Comparison of ENCODE assay signal across 34 cellular contexts in genomic region chr4:182874158-182874855, GRCh38. TPM values are rescaled to one million over a fixed set of nuclear protein-coding genes. Genes with fewer than 3 reads are reported as not detected.
DNase-seq lines count a peak whose midpoint lies in the region; ATAC-seq and TF ChIP-seq lines count a peak whose summit lies in the region.
"Had no signal": no experiment of that assay in that cellular context is flagged by ENCODE, and none has a peak within 500 bp of the region (broad histone marks: within the 10 kb centered on the region; RNA-seq: fewer than 3 reads in every experiment).

No MANE protein-coding gene starts in this region.

- WGBS in SK-N-SH (ENCODE audit: low lambda C conversion rate), result 95% methylated on average over 15 of the region's 15 CpGs

- TF ChIP-seq CTCF in SK-N-SH (IDR thresholded peaks at IDR 0.05) (no peak), nephron (IDR thresholded peaks at IDR 0.05; ENCODE audit: unreplicated experiment in 3 of 3) (no peak)

- H3K4me3 Mint-ChIP-seq in nephron (peak overlapping the region in 2 of 3 experiments; percentile 14 to 49), T-cell (no peak overlapping the region)
- H3K4me3 Mint-ChIP-seq in activated CD8-positive, alpha-beta memory T cell treated with anti-CD3 and anti-CD28 coated beads, Interleukin-2, amount 10 ng/mL, durations not matched to agents 7 days and 5 days, result no peak overlapping the region
- H3K4me3 Mint-ChIP-seq: activated CD4-positive, alpha-beta memory T cell treated with anti-CD3 and anti-CD28 coated beads for 36 hours; HFFc6; stimulated activated effector memory CD8-positive, alpha-beta T cell treated with anti-CD3 and anti-CD28 coated beads, Interleukin-12 subunit alpha, Interleukin-12 subunit beta, amount 100 ng/mL, for 72 hours; type B pancreatic cell had no signal

- no peak overlapping the region; the same call in 1 of the 2 replicates for H3K27ac ChIP-seq in BLaER1
- no peak overlapping the region for H3K27ac ChIP-seq in SK-N-SH (ENCODE audit: low read depth in 2 of 2, low read length in 1 of 2)
- H3K27ac ChIP-seq: colonic mucosa, epithelial cell of prostate, GM23248, heart right ventricle, RWPE1 had no signal

- POLR2A ChIA-PET in SK-N-SH (lab: Yijun Ruan, JAX), result no interaction called here
- POLR2A ChIA-PET in T-cell (lab: Charles Lee), result no interaction called here

- no peaks in the 10 kb centered on the region for H3F3A ChIP-seq in SK-N-SH (replicated peaks; ENCODE audit: insufficient read depth)

- H2AFZ ChIP-seq in SK-N-SH (ENCODE audit: low read depth), result no peak overlapping the region
- H2AFZ ChIP-seq: GM23248 had no signal

- H3K9me3 ChIP-seq in BLaER1 (no peaks in the 10 kb centered on the region), SK-N-SH (no peaks in the 10 kb centered on the region)
- H3K9me3 ChIP-seq: Caco-2, colonic mucosa, heart right ventricle had no signal

- H3K4me1 ChIP-seq in BLaER1 (peaks cover 30% of the 10 kb centered on the region), SK-N-SH (ENCODE audit: control insufficient read depth in 1 of 2, insufficient read depth in 2 of 2, low read depth in 1 of 2, low read length in 1 of 2) (peaks cover 0 to 16% of the 10 kb centered on the region in 2 experiments; a peak in 2 of 4 replicates)
- H3K4me1 ChIP-seq: Caco-2, colonic mucosa, heart right ventricle had no signal

- ATAC-seq in HG03354 (IDR thresholded peaks at IDR 0.05; ENCODE audit: poor library complexity, severe bottlenecking, unreplicated experiment), result peak; percentile 63
- ATAC-seq in activated CD8-positive, alpha-beta memory T cell treated with anti-CD3 and anti-CD28 coated beads, Interleukin-2, amount 10 ng/mL, durations not matched to agents 7 days and 5 days, result no peak
- no peak for ATAC-seq in T-cell (replicated peaks in 1 of 4)
- ATAC-seq: activated CD4-positive, CD25-positive, alpha-beta regulatory T cell treated with anti-CD3 and anti-CD28 coated beads, Interleukin-2, amount 50 U/mL, for 24 hours; activated naive CD4-positive, alpha-beta T cell treated with anti-CD3 and anti-CD28 coated beads, Interleukin-2, amount 50 U/mL, for 72 hours; heart right ventricle; HepG2; sciatic nerve; stimulated activated effector memory CD8-positive, alpha-beta T cell treated with anti-CD3 and anti-CD28 coated beads, Interleukin-12 subunit alpha, Interleukin-12 subunit beta, amount 100 ng/mL, for 72 hours had no signal

- H3K9ac ChIP-seq in BLaER1 (no peak overlapping the region; the same call in 1 of the 2 replicates), SK-N-SH (no peak overlapping the region)
- H3K9ac ChIP-seq: GM23248 had no signal

- H3K4me1 Mint-ChIP-seq in nephron, result peaks cover 21% of the 10 kb centered on the region
- H3K4me1 Mint-ChIP-seq in activated CD8-positive, alpha-beta memory T cell treated with anti-CD3 and anti-CD28 coated beads, Interleukin-2, amount 10 ng/mL, durations not matched to agents 7 days and 5 days, result no peaks in the 10 kb centered on the region
- H3K4me1 Mint-ChIP-seq in T-cell, result no peaks in the 10 kb centered on the region
- H3K4me1 Mint-ChIP-seq: stimulated activated effector memory CD8-positive, alpha-beta T cell treated with anti-CD3 and anti-CD28 coated beads, Interleukin-12 subunit alpha, Interleukin-12 subunit beta, amount 100 ng/mL, for 72 hours had no signal

- H3K9me3 Mint-ChIP-seq in nephron (no peaks in the 10 kb centered on the region), T-cell (no peaks in the 10 kb centered on the region)
- no peaks in the 10 kb centered on the region for H3K9me3 Mint-ChIP-seq in activated CD8-positive, alpha-beta memory T cell treated with anti-CD3 and anti-CD28 coated beads, Interleukin-2, amount 10 ng/mL, durations not matched to agents 7 days and 5 days (ENCODE audit: low read depth)
- H3K9me3 Mint-ChIP-seq: activated CD4-positive, alpha-beta memory T cell treated with anti-CD3 and anti-CD28 coated beads for 36 hours; activated naive CD4-positive, alpha-beta T cell treated with anti-CD3 and anti-CD28 coated beads, Interleukin-2, amount 50 U/mL, for 72 hours; HFFc6; stimulated activated effector memory CD8-positive, alpha-beta T cell treated with anti-CD3 and anti-CD28 coated beads, Interleukin-12 subunit alpha, Interleukin-12 subunit beta, amount 100 ng/mL, for 72 hours; type B pancreatic cell had no signal

- peaks cover 64% of the 10 kb centered on the region for H3K27me3 Mint-ChIP-seq in nephron (ENCODE audit: low read depth)
- no peaks in the 10 kb centered on the region for H3K27me3 Mint-ChIP-seq in activated CD8-positive, alpha-beta memory T cell treated with anti-CD3 and anti-CD28 coated beads, Interleukin-2, amount 10 ng/mL, durations not matched to agents 7 days and 5 days
- no peaks in the 10 kb centered on the region for H3K27me3 Mint-ChIP-seq in T-cell
- H3K27me3 Mint-ChIP-seq: activated CD4-positive, alpha-beta memory T cell treated with anti-CD3 and anti-CD28 coated beads for 36 hours had no signal

- H3K4me2 ChIP-seq in BLaER1 (peak overlapping the region; percentile 78), SK-N-SH (no peak overlapping the region)

- H3K27ac Mint-ChIP-seq in nephron (peak overlapping the region in 2 of 3 experiments; percentile 20 to 66), T-cell (no peak overlapping the region)
- H3K27ac Mint-ChIP-seq in activated CD8-positive, alpha-beta memory T cell treated with anti-CD3 and anti-CD28 coated beads, Interleukin-2, amount 10 ng/mL, durations not matched to agents 7 days and 5 days, result no peak overlapping the region
- H3K27ac Mint-ChIP-seq: activated CD4-positive, alpha-beta memory T cell treated with anti-CD3 and anti-CD28 coated beads for 36 hours; HFFc6; progenitor cell of endocrine pancreas; stimulated activated effector memory CD8-positive, alpha-beta T cell treated with anti-CD3 and anti-CD28 coated beads, Interleukin-12 subunit alpha, Interleukin-12 subunit beta, amount 100 ng/mL, for 72 hours; type B pancreatic cell had no signal

- intact Hi-C loops in cardiac septum (cut with DNase I), result no loop called here

- CTCF ChIA-PET in SK-N-SH (lab: Yijun Ruan, JAX), result interaction anchor here (0.8 kb wide), 1 partner anchor 51 kb away, joined by 4 read pairs; no protein-coding TSS in a partner anchor
- CTCF ChIA-PET in activated CD8-positive, alpha-beta memory T cell treated with anti-CD3 and anti-CD28 coated beads, Interleukin-2, amount 10 ng/mL, durations not matched to agents 7 days and 5 days (lab: Charles Lee), result no interaction called here
- CTCF ChIA-PET in T-cell (lab: Charles Lee), result no interaction called here

- no peaks in the 10 kb centered on the region for H3K27me3 ChIP-seq in BLaER1
- H3K27me3 ChIP-seq in SK-N-SH (ENCODE audit: insufficient read depth), result no peaks in the 10 kb centered on the region
- H3K27me3 ChIP-seq: colonic mucosa, heart right ventricle had no signal

- no peak for TF ChIP-seq EP300 in SK-N-SH (IDR thresholded peaks at IDR 0.05; ENCODE audit: borderline replicate concordance in 1 of 2, low read depth in 1 of 2, low read length in 1 of 2)

- DNase-seq in SK-N-SH, result no peak
- DNase-seq in activated CD8-positive, alpha-beta memory T cell treated with anti-CD3 and anti-CD28 coated beads, Interleukin-2, amount 10 ng/mL, durations not matched to agents 7 days and 5 days, result no peak
- no peak for DNase-seq in NCI-H1436 (lab: John Stamatoyannopoulos, UW)
- DNase-seq in T-cell, result no peak
- no peak for DNase-seq in cardiac septum (ENCODE audit: low spot score)
- DNase-seq: ACHN; activated CD4-positive, alpha-beta memory T cell treated with anti-CD3 and anti-CD28 coated beads for 36 hours; C1 segment of cervical spinal cord; Caco-2; colonic mucosa; effector CD8-positive, alpha-beta T cell; GDM1; GM23248; heart right ventricle; HFFc6; kidney glomerular epithelial cell; NCI-H1092; NCI-H1930; NCI-H524; stimulated activated CD4-positive, alpha-beta T cell treated with anti-CD3 and anti-CD28 coated beads, Interleukin-4, amount 100 ng/mL, for 24 hours; substantia nigra had no signal

- H3K36me3 Mint-ChIP-seq in nephron (ENCODE audit: low read depth) (peaks cover 7% of the 10 kb centered on the region), T-cell (peaks cover 50% of the 10 kb centered on the region)
- no peaks in the 10 kb centered on the region for H3K36me3 Mint-ChIP-seq in activated CD8-positive, alpha-beta memory T cell treated with anti-CD3 and anti-CD28 coated beads, Interleukin-2, amount 10 ng/mL, durations not matched to agents 7 days and 5 days

- no peak for TF ChIP-seq RAD21 in SK-N-SH (IDR thresholded peaks at IDR 0.05; ENCODE audit: low read length)

- H3K4me3 ChIP-seq in BLaER1 (0 out of 2 replicates have a peak overlapping the region, but pooled peaks have one; percentile 8), SK-N-SH (ENCODE audit: low read depth in 2 of 2, low read length in 1 of 2) (no peak overlapping the region)
- H3K4me3 ChIP-seq: colonic mucosa, GM23248, heart right ventricle, lung had no signal

- 0 out of 2 replicates have a peak, but pooled peaks cover 3% of the 10 kb centered on the region for H3K9me2 ChIP-seq in SK-N-SH

- H3K36me3 ChIP-seq in BLaER1, result no peaks in the 10 kb centered on the region
- H3K36me3 ChIP-seq in SK-N-SH (replicated peaks in 1 of 2; ENCODE audit: control insufficient read depth in 1 of 2, insufficient read depth in 2 of 2, low read length in 1 of 2), result no peaks in the 10 kb centered on the region
- H3K36me3 ChIP-seq: colonic mucosa had no signal

- H4K20me1 ChIP-seq in BLaER1, result no peaks in the 10 kb centered on the region
- no peaks in the 10 kb centered on the region for H4K20me1 ChIP-seq in SK-N-SH (ENCODE audit: insufficient read depth)

- no peaks in the 10 kb centered on the region for H3K79me2 ChIP-seq in SK-N-SH (ENCODE audit: insufficient read depth)

TF ChIP-seq in SK-N-SH, 30 proteins besides CTCF, POLR2A, EP300 and RAD21:
- peak; percentile 77 for TF ChIP-seq GATA2 (CRISPR knock-in tag; IDR thresholded peaks at IDR 0.05)
- TF ChIP-seq TEAD4 (IDR thresholded peaks at IDR 0.05; ENCODE audit: borderline replicate concordance, insufficient read depth), result no peak
- TF ChIP-seq MXI1 (IDR thresholded peaks at IDR 0.05; ENCODE audit: low read depth, low read length), result no peak
- no peak for TF ChIP-seq SMC3 (IDR thresholded peaks at IDR 0.05; ENCODE audit: low read depth, low read length)

RNA-seq across cellular contexts. Expression of gene DCTD, which starts 42.9 kb away (rescaled TPM):
- polyA plus RNA-seq in SK-N-SH (2012; rRNA removed), result 123 and 145 TPM in 2 replicates
- polyA plus RNA-seq in SK-N-SH (2012; cell fraction: cytosol; rRNA removed), result 144 and 145 TPM in 2 replicates
- 170 and 193 TPM in 2 replicates for polyA plus RNA-seq in SK-N-SH (2012; cell fraction: nucleus; rRNA removed)
- total RNA-seq in activated CD8-positive, alpha-beta memory T cell treated with anti-CD3 and anti-CD28 coated beads, Interleukin-2, amount 10 ng/mL, durations not matched to agents 7 days and 5 days, result 10 to 100 TPM; 66.6 to 85.1 TPM
- total RNA-seq in T-cell (10 to 100 TPM; 55.3 to 78.7 (median 68.8) TPM), cardiac septum (49.6 TPM)

Comparison
In these comparisons a context has a peak if more than half of its experiments do, and no peak if none do; other contexts are left out.
1. H3K27ac Mint-ChIP-seq: peak in nephron (2 of 3); none in activated CD8-positive, alpha-beta memory T cell treated with anti-CD3 and anti-CD28 coated beads, Interleukin-2, amount 10 ng/mL, durations not matched to agents 7 days and 5 days (single experiment) and T-cell (0 of 2).
2. H3K4me3 Mint-ChIP-seq: peak in nephron (2 of 3); none in activated CD8-positive, alpha-beta memory T cell treated with anti-CD3 and anti-CD28 coated beads, Interleukin-2, amount 10 ng/mL, durations not matched to agents 7 days and 5 days (single experiment) and T-cell (0 of 3).